Comparison of ENCODE assay signal across 10 cellular contexts in genomic region chr15:74202461-74203401, GRCh38. TPM values are rescaled to one million over a fixed set of nuclear protein-coding genes. Genes with fewer than 3 reads are reported as not detected.
A peak's percentile ranks its signal among the peaks of the same experiment; 100 is the strongest.
DNase-seq lines count a peak whose midpoint lies in the region; ATAC-seq and TF ChIP-seq lines count a peak whose summit lies in the region.
"Had no signal": no experiment of that assay in that cellular context is flagged by ENCODE, and none has a peak within 500 bp of the region (broad histone marks: within the 10 kb centered on the region; RNA-seq: fewer than 3 reads in every experiment).

A gene with protein sequence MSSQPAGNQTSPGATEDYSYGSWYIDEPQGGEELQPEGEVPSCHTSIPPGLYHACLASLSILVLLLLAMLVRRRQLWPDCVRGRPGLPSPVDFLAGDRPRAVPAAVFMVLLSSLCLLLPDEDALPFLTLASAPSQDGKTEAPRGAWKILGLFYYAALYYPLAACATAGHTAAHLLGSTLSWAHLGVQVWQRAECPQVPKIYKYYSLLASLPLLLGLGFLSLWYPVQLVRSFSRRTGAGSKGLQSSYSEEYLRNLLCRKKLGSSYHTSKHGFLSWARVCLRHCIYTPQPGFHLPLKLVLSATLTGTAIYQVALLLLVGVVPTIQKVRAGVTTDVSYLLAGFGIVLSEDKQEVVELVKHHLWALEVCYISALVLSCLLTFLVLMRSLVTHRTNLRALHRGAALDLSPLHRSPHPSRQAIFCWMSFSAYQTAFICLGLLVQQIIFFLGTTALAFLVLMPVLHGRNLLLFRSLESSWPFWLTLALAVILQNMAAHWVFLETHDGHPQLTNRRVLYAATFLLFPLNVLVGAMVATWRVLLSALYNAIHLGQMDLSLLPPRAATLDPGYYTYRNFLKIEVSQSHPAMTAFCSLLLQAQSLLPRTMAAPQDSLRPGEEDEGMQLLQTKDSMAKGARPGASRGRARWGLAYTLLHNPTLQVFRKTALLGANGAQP (minus strand): TSS chr15:74202787. CDS start chr15:74202267, 520 bp downstream.

- H3K27me3 Mint-ChIP-seq in endodermal cell (ENCODE audit: insufficient read depth) = peaks cover 15% of the 10 kb centered on the region

- TF ChIP-seq CTCF in HCT116 (IDR thresholded peaks at IDR 0.05 in 2 of 3, conservative IDR thresholded peaks at IDR 0.05 in 1 of 3; ENCODE audit: borderline replicate concordance in 1 of 3, insufficient read depth in 1 of 3, low read depth in 2 of 3, low read length in 2 of 3) (no peak), endodermal cell (conservative IDR thresholded peaks at IDR 0.05) (peak; percentile 57)

- H2AK5ac ChIP-seq in trophoblast cell (ENCODE audit: low read length) = no peak within 1 kb of the TSS

- H3K4me3 ChIP-seq in HCT116 (replicated peaks in 1 of 2; ENCODE audit: low read depth in 1 of 2, low read length in 2 of 2) (no peak within 1 kb of the TSS), endodermal cell (ENCODE audit: low read length) (peak within 1 kb of the TSS; percentile 70), trophoblast cell (ENCODE audit: low read depth, low read length) (no peak within 1 kb of the TSS)

- no peaks in the 10 kb centered on the region for H3K9me2 ChIP-seq in HCT116 (ENCODE audit: insufficient read depth)

- peak; percentile 26 for TF ChIP-seq POLR2A in HCT116 (IDR thresholded peaks at IDR 0.05; ENCODE audit: borderline replicate concordance, extremely low read depth, insufficient read depth, insufficient read length)

- peak within 1 kb of the TSS; percentile 81 for H3K27ac Mint-ChIP-seq in endodermal cell
- H3K27ac Mint-ChIP-seq: activated B cell treated with CpG ODN at 0.5 μM for 24 hours had no signal

- H3K79me1 ChIP-seq in trophoblast cell (ENCODE audit: low read length) = peaks cover 3% of the 10 kb centered on the region

- no peak within 1 kb of the TSS for H4K12ac ChIP-seq in trophoblast cell (ENCODE audit: low read depth, low read length)

- CTCF ChIA-PET in HCT116 (lab: Charles Lee) = no interaction called here

- H3K23ac ChIP-seq in trophoblast cell (ENCODE audit: low read length) = no peak within 1 kb of the TSS

- peak within 1 kb of the TSS; percentile 52 for H3K4me3 Mint-ChIP-seq in endodermal cell
- H3K4me3 Mint-ChIP-seq: activated B cell treated with CpG ODN at 0.5 μM for 24 hours had no signal

- DNase-seq in HCT116 (ENCODE audit: low read depth, low spot score) (no peak), NCI-H510A (lab: John Stamatoyannopoulos, UW) (peak; percentile 74), endodermal cell (peak; percentile 98), trophoblast cell (peak in 1 of 2 donors; percentile 46), NCI-H2196 (lab: John Stamatoyannopoulos, UW; ENCODE audit: unreplicated experiment) (no peak)
- DNase-seq: activated B cell treated with CpG ODN at 0.5 μM for 24 hours, dermis blood vessel endothelial cell had no signal

- WGBS in endodermal cell (ENCODE audit: insufficient coverage in 1 of 2, insufficient read length in 1 of 2), 2 experiments = 0 to 10% methylated on average over 5 to 26 of the region's 26 CpGs
- no CpG with 5 or more reads among the region's 26 CpGs for WGBS in trophoblast cell (ENCODE audit: extremely low coverage, insufficient coverage, insufficient read length)

- peaks cover 30% of the 10 kb centered on the region for H3K4me1 Mint-ChIP-seq in endodermal cell
- H3K4me1 Mint-ChIP-seq: activated B cell treated with CpG ODN at 0.5 μM for 24 hours had no signal

- no peak within 1 kb of the TSS for H3K4ac ChIP-seq in trophoblast cell (ENCODE audit: low read depth, low read length)

- H2BK12ac ChIP-seq in trophoblast cell (ENCODE audit: low read length) = no peak within 1 kb of the TSS

- no peaks in the 10 kb centered on the region for H3K9me3 Mint-ChIP-seq in endodermal cell
- H3K9me3 Mint-ChIP-seq: activated B cell treated with CpG ODN at 0.5 μM for 24 hours had no signal

- no peak within 1 kb of the TSS for H3K9ac ChIP-seq in HCT116 (ENCODE audit: low read length)
- peak within 1 kb of the TSS; percentile 6 for H3K9ac ChIP-seq in endodermal cell (ENCODE audit: extremely low read depth, low read length, poor library complexity, severe bottlenecking)
- H3K9ac ChIP-seq in trophoblast cell (ENCODE audit: low read length) = peak within 1 kb of the TSS; percentile 41

- no peak within 1 kb of the TSS for H2BK5ac ChIP-seq in trophoblast cell (ENCODE audit: low read depth, low read length, poor library complexity)

- no peaks in the 10 kb centered on the region for H3K79me2 ChIP-seq in HCT116 (ENCODE audit: insufficient read depth, low read length)
- no peaks in the 10 kb centered on the region for H3K79me2 ChIP-seq in trophoblast cell (ENCODE audit: control insufficient read depth, insufficient read depth, low read length, poor library complexity)

- no peak for TF ChIP-seq RAD21 in HCT116 (IDR thresholded peaks at IDR 0.05; ENCODE audit: low read depth)

- peak within 1 kb of the TSS; percentile 8 for H3K14ac ChIP-seq in trophoblast cell (ENCODE audit: low read length)

- ATAC-seq in HCT116 = no peak; the same call in 1 of the 2 replicates
- ATAC-seq in HG02970 (IDR thresholded peaks at IDR 0.05; ENCODE audit: low FRiP score, unreplicated experiment) = no peak
- no peak for ATAC-seq in GM21360 (IDR thresholded peaks at IDR 0.05; ENCODE audit: unreplicated experiment)

- H2BK120ac ChIP-seq in trophoblast cell (ENCODE audit: insufficient read depth, low read length, poor library complexity) = peak within 1 kb of the TSS; percentile 19

- POLR2A ChIA-PET in HCT116 (lab: Charles Lee) = no interaction called here

- intact Hi-C loops in HCT116 (cut with micrococcal nuclease) = loop anchor here (5.0 kb wide), 1 partner anchor 50 kb away; no protein-coding TSS in a partner anchor

- H3K36me3 Mint-ChIP-seq in endodermal cell (ENCODE audit: low read depth) = no peaks in the 10 kb centered on the region

- H2AFZ ChIP-seq in HCT116 (ENCODE audit: low read depth, low read length, poor library complexity, severe bottlenecking) (no peak within 1 kb of the TSS), trophoblast cell (ENCODE audit: insufficient read depth, low read length, poor library complexity) (no peak within 1 kb of the TSS)

- H3K27me3 ChIP-seq in HCT116 (ENCODE audit: insufficient read depth, low read length) = peaks cover 16% of the 10 kb centered on the region; the same call in 1 of the 2 replicates
- H3K27me3 ChIP-seq in endodermal cell (ENCODE audit: control insufficient read depth, insufficient read depth, low read length, poor library complexity, severe bottlenecking) = no peaks in the 10 kb centered on the region
- H3K27me3 ChIP-seq in trophoblast cell (ENCODE audit: insufficient read depth, low read length) = no peaks in the 10 kb centered on the region

- H3K36me3 ChIP-seq in HCT116 (ENCODE audit: control insufficient read depth in 1 of 2, insufficient read depth in 2 of 2, low read length in 2 of 2) (no peaks in the 10 kb centered on the region), endodermal cell (ENCODE audit: control insufficient read depth, insufficient read depth, low read length) (no peaks in the 10 kb centered on the region), trophoblast cell (ENCODE audit: control insufficient read depth in 1 of 2, insufficient read depth in 2 of 2, low read length in 2 of 2) (no peaks in the 10 kb centered on the region)

- no TSS peak for BruUV-seq in HCT116 (replicated peaks; lab: Mats Ljungman, UMichigan)

- H3K4me2 ChIP-seq in HCT116 (ENCODE audit: low read length) (peak within 1 kb of the TSS; percentile 59), trophoblast cell (ENCODE audit: low read length) (peak within 1 kb of the TSS; percentile 27)

- H4K8ac ChIP-seq in trophoblast cell (ENCODE audit: low read depth, low read length) = peak within 1 kb of the TSS; percentile 44

- no peaks in the 10 kb centered on the region for H3K9me3 ChIP-seq in HCT116 (ENCODE audit: control insufficient read depth in 1 of 2, insufficient read depth in 1 of 2, low read depth in 1 of 2, low read length in 2 of 2)
- H3K9me3 ChIP-seq in endodermal cell (ENCODE audit: control insufficient read depth, low read length) = no peaks in the 10 kb centered on the region
- peaks cover 2% of the 10 kb centered on the region for H3K9me3 ChIP-seq in trophoblast cell (ENCODE audit: insufficient read depth, low read depth, low read length)

- peak within 1 kb of the TSS; percentile 51 for H4K91ac ChIP-seq in trophoblast cell (ENCODE audit: low read depth, low read length)

- H4K20me1 ChIP-seq in HCT116 (ENCODE audit: insufficient read depth) = no peaks in the 10 kb centered on the region

- RAD21 ChIA-PET in HCT116 (lab: Charles Lee; ENCODE audit: low non-redundant PET in 1 of 2, low total read pairs in 2 of 2, uncharacterized antibody in 2 of 2, unreplicated experiment in 2 of 2) = no interaction called here

- peaks cover 25 to 49% of the 10 kb centered on the region in 2 experiments for H3K4me1 ChIP-seq in HCT116 (ENCODE audit: control insufficient read depth in 1 of 2, insufficient read depth in 2 of 2, low read length in 2 of 2)
- peaks cover 25% of the 10 kb centered on the region for H3K4me1 ChIP-seq in endodermal cell (ENCODE audit: control insufficient read depth, insufficient read depth, low read length)
- peaks cover 30% of the 10 kb centered on the region in 2 experiments for H3K4me1 ChIP-seq in trophoblast cell (ENCODE audit: control insufficient read depth in 1 of 2, insufficient read depth in 2 of 2, low read length in 2 of 2)

- H3K18ac ChIP-seq in trophoblast cell (ENCODE audit: low read length) = no peak within 1 kb of the TSS

- no peak within 1 kb of the TSS for H3K27ac ChIP-seq in HCT116 (ENCODE audit: low read depth, low read length)
- H3K27ac ChIP-seq in endodermal cell (ENCODE audit: low read depth, low read length) = peak within 1 kb of the TSS; percentile 57
- peak within 1 kb of the TSS; percentile 12 for H3K27ac ChIP-seq in trophoblast cell (ENCODE audit: low read depth, low read length)

TF ChIP-seq in HCT116, 20 proteins besides CTCF, POLR2A, EP300 and RAD21:
- TF ChIP-seq TCF7L2 (IDR thresholded peaks at IDR 0.05; ENCODE audit: borderline replicate concordance, extremely low read depth, insufficient read depth, insufficient read length) (peak; percentile 68), EGR1 (IDR thresholded peaks at IDR 0.05; ENCODE audit: low read depth) (no peak)

RNA-seq across cellular contexts. Expression of the gene that starts here (rescaled TPM):
- 0.54 TPM for total RNA-seq in HCT116 (2021; ENCODE audit: unreplicated experiment)
- 0.46 and 0.59 TPM in 2 replicates for polyA plus RNA-seq in HCT116 (2012)
- total RNA-seq in endodermal cell = 10 to 100 TPM; 18.2 to 26.2 TPM
- polyA plus RNA-seq in endodermal cell (2013, experiment 1 of 2) = 25.5 TPM
- polyA plus RNA-seq in endodermal cell (2013, experiment 2 of 2) = 24.2 TPM
- 9.9 and 10.6 TPM in 2 replicates for polyA plus RNA-seq in trophoblast cell (2013)
- total RNA-seq: activated B cell treated with CpG ODN at 0.5 μM for 24 hours, HT1080 had no signal

Comparison
In these comparisons a context has a peak if more than half of its experiments do, and no peak if none do; other contexts are left out.
1. RNA of the gene that starts here (total RNA-seq): 18.2 to 26.2 TPM in endodermal cell; 0.54 TPM in HCT116 (single experiment); every median in the first group is over 10 times any median in the second.
2. DNase-seq: peak in NCI-H510A (single experiment) and endodermal cell (single experiment); none in HCT116 (single experiment) and NCI-H2196 (single experiment).